ENCODE assay signal across 16 cellular contexts in the genomic region with DNA sequence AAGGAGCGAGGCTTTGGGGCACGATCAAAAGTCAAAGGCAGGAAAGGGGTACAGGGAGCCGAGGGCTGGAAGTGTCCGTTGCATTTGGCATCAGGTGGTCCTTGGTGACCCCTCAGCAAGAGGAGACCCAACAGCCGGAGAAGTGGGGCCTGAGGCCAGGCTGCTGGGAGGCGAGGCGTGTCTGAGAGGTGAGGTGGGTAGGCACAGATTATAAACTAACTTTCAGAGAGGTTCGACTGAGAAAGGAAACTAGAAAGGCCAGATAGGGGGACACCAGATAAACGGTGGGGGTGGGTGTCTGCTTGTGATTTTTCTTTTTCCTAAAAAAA. TPM values are rescaled to one million over a fixed set of nuclear protein-coding genes. Genes with fewer than 3 reads are reported as not detected.
DNase-seq lines count a peak whose midpoint lies in the region; ATAC-seq, FAIRE-seq and TF ChIP-seq lines count a peak whose summit lies in the region.
"Had no signal": no experiment of that assay in that cellular context is flagged by ENCODE, and none has a peak within 500 bp of the region (broad histone marks: within the 10 kb centered on the region; RNA-seq: fewer than 3 reads in every experiment).

No MANE protein-coding gene starts in this region.

- peak overlapping the region; percentile 95 for H3K4me3 Mint-ChIP-seq in stimulated activated naive CD8-positive, alpha-beta T cell treated with anti-CD3 and anti-CD28 coated beads, Interleukin-15, Interleukin-2, amounts not matched to agents 100 ng/mL and 50 ng/mL, for 24 hours

- no peaks in the 10 kb centered on the region for H3K9me1 ChIP-seq in endothelial cell of umbilical vein (replicated peaks; ENCODE audit: control insufficient read depth, extremely low read depth, insufficient read depth, low read length)

- no peaks in the 10 kb centered on the region for H3K27me3 Mint-ChIP-seq in stimulated activated naive CD8-positive, alpha-beta T cell treated with anti-CD3 and anti-CD28 coated beads, Interleukin-15, Interleukin-2, amounts not matched to agents 100 ng/mL and 50 ng/mL, for 24 hours
- H3K27me3 Mint-ChIP-seq: naive B cell had no signal

- H3K27me3 ChIP-seq in endothelial cell of umbilical vein (ENCODE audit: control insufficient read depth in 2 of 2, insufficient read depth in 2 of 2, low read length in 2 of 2) = no peaks in the 10 kb centered on the region
- no peaks in the 10 kb centered on the region for H3K27me3 ChIP-seq in parathyroid adenoma (ENCODE audit: control insufficient read depth, insufficient read depth, low read length)
- no peaks in the 10 kb centered on the region for H3K27me3 ChIP-seq in vagina

- intact Hi-C loops in endothelial cell of umbilical vein (cut with micrococcal nuclease) (no loop called here), vagina (cut with DNase I) (no loop called here)

- H3K27ac ChIP-seq in endothelial cell of umbilical vein (ENCODE audit: insufficient read depth, low read depth, low read length) = peak overlapping the region; percentile 98
- H3K27ac ChIP-seq in parathyroid adenoma = peak overlapping the region; percentile 15
- H3K27ac ChIP-seq in vagina = peak overlapping the region; percentile 56

- H3K4me1 ChIP-seq in endothelial cell of umbilical vein (ENCODE audit: control insufficient read depth, extremely low read depth, insufficient read depth, low read length) (peaks cover 72% of the 10 kb centered on the region), parathyroid adenoma (no peaks in the 10 kb centered on the region), vagina (peaks cover 16% of the 10 kb centered on the region)

- H3K4me2 ChIP-seq in endothelial cell of umbilical vein (ENCODE audit: insufficient read depth, low read length) (peak overlapping the region; percentile 97), parathyroid adenoma (ENCODE audit: low read length) (no peak overlapping the region)

- ATAC-seq in stimulated activated naive CD8-positive, alpha-beta T cell treated with anti-CD3 and anti-CD28 coated beads, Interleukin-15, Interleukin-2, amounts not matched to agents 100 U/mL and 50 U/mL, for 24 hours = no peak
- ATAC-seq in GM21367 (IDR thresholded peaks at IDR 0.05; ENCODE audit: unreplicated experiment) = no peak

- dilution Hi-C loops in endothelial cell of umbilical vein (cut with MboI; ENCODE audit: extremely low pct_ligation_motif_present, low sequenced_read_pairs) = no loop called here

- H4K20me1 ChIP-seq in endothelial cell of umbilical vein (replicated peaks; ENCODE audit: control insufficient read depth, extremely low read depth, insufficient read depth, low read length) = no peaks in the 10 kb centered on the region

- TF ChIP-seq CTCF in endothelial cell of umbilical vein (IDR thresholded peaks at IDR 0.05; ENCODE audit: extremely low read depth in 1 of 2, insufficient read depth in 1 of 2, low read depth in 1 of 2, low read length in 2 of 2) (no peak), parathyroid adenoma (IDR thresholded peaks at IDR 0.05) (no peak), vagina (IDR thresholded peaks at IDR 0.05) (no peak)

- H3K4me1 Mint-ChIP-seq in stimulated activated naive CD8-positive, alpha-beta T cell treated with anti-CD3 and anti-CD28 coated beads, Interleukin-15, Interleukin-2, amounts not matched to agents 100 ng/mL and 50 ng/mL, for 24 hours (ENCODE audit: low read depth) = peaks cover 91% of the 10 kb centered on the region

- H3K9ac ChIP-seq in endothelial cell of umbilical vein (replicated peaks; ENCODE audit: extremely low read depth, insufficient read depth, low read length) (peak overlapping the region; percentile 96), parathyroid adenoma (no peak overlapping the region)

- peaks cover 80% of the 10 kb centered on the region for H3K79me2 ChIP-seq in endothelial cell of umbilical vein (ENCODE audit: control insufficient read depth, insufficient read depth, low read length)
- no peaks in the 10 kb centered on the region for H3K79me2 ChIP-seq in parathyroid adenoma

- POLR2A ChIA-PET in endothelial cell of umbilical vein (lab: Charles Lee) = interaction anchor here (0.8 to 1.9 kb wide), 2 partner anchors 21 to 25 kb away, joined by 4 to 11 read pairs; no protein-coding TSS in a partner anchor

- H3K9me3 ChIP-seq in endothelial cell of umbilical vein (replicated peaks; ENCODE audit: control insufficient read depth, insufficient read depth, low read length) (no peaks in the 10 kb centered on the region), parathyroid adenoma (ENCODE audit: control insufficient read depth, low read length) (no peaks in the 10 kb centered on the region), vagina (no peaks in the 10 kb centered on the region)

- H3K9me3 Mint-ChIP-seq in stimulated activated naive CD8-positive, alpha-beta T cell treated with anti-CD3 and anti-CD28 coated beads, Interleukin-15, Interleukin-2, amounts not matched to agents 100 ng/mL and 50 ng/mL, for 24 hours = no peaks in the 10 kb centered on the region
- H3K9me3 Mint-ChIP-seq: naive B cell had no signal

- no TSS peak for BruUV-seq in endothelial cell of umbilical vein (replicated peaks; lab: Mats Ljungman, UMichigan)

- H3K4me3 ChIP-seq in endothelial cell of umbilical vein (replicated peaks in 1 of 3; ENCODE audit: insufficient read depth in 1 of 3, low read depth in 1 of 3, low read length in 3 of 3) (peak overlapping the region; percentile 15 to 93 (median 66)), parathyroid adenoma (ENCODE audit: low read depth, low read length) (no peak overlapping the region), vagina (peak overlapping the region; percentile 16 to 40)

- TF ChIP-seq POLR2A in endothelial cell of umbilical vein (IDR thresholded peaks at IDR 0.05; ENCODE audit: low read depth, low read length) = no peak
- TF ChIP-seq POLR2A in vagina (IDR thresholded peaks at IDR 0.05) = no peak

- peak overlapping the region; percentile 99 for H3K27ac Mint-ChIP-seq in stimulated activated naive CD8-positive, alpha-beta T cell treated with anti-CD3 and anti-CD28 coated beads, Interleukin-15, Interleukin-2, amounts not matched to agents 100 ng/mL and 50 ng/mL, for 24 hours

- H3K36me3 Mint-ChIP-seq in stimulated activated naive CD8-positive, alpha-beta T cell treated with anti-CD3 and anti-CD28 coated beads, Interleukin-15, Interleukin-2, amounts not matched to agents 100 ng/mL and 50 ng/mL, for 24 hours (ENCODE audit: low read depth) = peaks cover 49% of the 10 kb centered on the region

- no peak for DNase-seq in stimulated activated naive CD8-positive, alpha-beta T cell treated with anti-CD3 and anti-CD28 coated beads, Interleukin-15, Interleukin-2, amounts not matched to agents 100 U/mL and 50 U/mL, for 24 hours
- no peak for DNase-seq in endothelial cell of umbilical vein (ENCODE audit: low read depth, low spot score)
- DNase-seq in vagina (ENCODE audit: extremely low spot score in 2 of 2) = no peak
- DNase-seq in cerebellar cortex (ENCODE audit: low spot score) = no peak
- no peak for DNase-seq in hepatic stellate cell (ENCODE audit: low spot score)
- DNase-seq: activated CD4-positive, alpha-beta T cell treated with anti-CD3 and anti-CD28 coated beads for 48 hours; HCEC 1CT; Kasumi-1; kidney glomerular epithelial cell; naive B cell; NCI-H1694 treated with DMSO at 0.1 percent for 48 hours; NCI-H524; T-helper 2 cell had no signal

- no peak overlapping the region for H2AFZ ChIP-seq in endothelial cell of umbilical vein (ENCODE audit: low read depth, low read length)
- H2AFZ ChIP-seq in parathyroid adenoma = no peak overlapping the region

- FAIRE-seq in endothelial cell of umbilical vein (lab: Jason Lieb, UNC) = no peak

- CTCF ChIA-PET in endothelial cell of umbilical vein (lab: Charles Lee) = interaction anchor here (1.4 to 2.3 kb wide), 2 partner anchors 32 to 60 kb away, joined by 4 to 19 read pairs; no protein-coding TSS in a partner anchor

- H3K36me3 ChIP-seq in endothelial cell of umbilical vein (ENCODE audit: control insufficient read depth in 2 of 2, extremely low read depth in 1 of 2, insufficient read depth in 2 of 2, low read length in 2 of 2) = peaks cover 2 to 17% of the 10 kb centered on the region in 2 experiments
- no peaks in the 10 kb centered on the region for H3K36me3 ChIP-seq in parathyroid adenoma (ENCODE audit: control insufficient read depth, insufficient read depth, low read length)
- H3K36me3 ChIP-seq in vagina = no peaks in the 10 kb centered on the region

TF ChIP-seq in endothelial cell of umbilical vein, 7 proteins besides CTCF, POLR2A, EP300 and RAD21:
- TF ChIP-seq POLR2AphosphoS5 (IDR thresholded peaks at IDR 0.05; ENCODE audit: insufficient read depth, low read depth, low read length) (peak; percentile 28), GATA2 (IDR thresholded peaks at IDR 0.05; ENCODE audit: insufficient read depth, insufficient read length, low read depth, low read length) (no peak), JUN (IDR thresholded peaks at IDR 0.05; ENCODE audit: borderline replicate concordance, insufficient read depth, insufficient read length, low read depth) (no peak)

RNA-seq across cellular contexts. Expression of a gene that starts 3.6 kb away (rescaled TPM):
- total RNA-seq in endothelial cell of umbilical vein (1,037 and 1,131 TPM in 2 replicates), vagina (94.0 TPM)
- polyA plus RNA-seq in endothelial cell of umbilical vein = 621 and 832 TPM in 2 replicates
- polyA plus RNA-seq in endothelial cell of umbilical vein (2011; cell fraction: cytosol; rRNA removed) = 493 and 552 TPM in 2 replicates
- 383 and 504 TPM in 2 replicates for polyA plus RNA-seq in endothelial cell of umbilical vein (2011; cell fraction: nucleus; rRNA removed)
- polyA plus RNA-seq in endothelial cell of umbilical vein (2012) = 893 and 1,063 TPM in 2 replicates
- polyA minus RNA-seq in endothelial cell of umbilical vein = 4,612 and 5,290 TPM in 2 replicates
- polyA minus RNA-seq in endothelial cell of umbilical vein (2011; cell fraction: cytosol; rRNA and poly(A)+ RNA removed) = not detected
- 645 and 1,088 TPM in 2 replicates for polyA minus RNA-seq in endothelial cell of umbilical vein (2011; cell fraction: nucleus; rRNA and poly(A)+ RNA removed)

Comparison
In these comparisons a context has a peak if more than half of its experiments do, and no peak if none do; other contexts are left out.
1. H3K27ac ChIP-seq: peak in every context shown above with its lines; median percentile 98 in endothelial cell of umbilical vein; 56 in vagina; 15 in parathyroid adenoma.
2. RNA of a gene that starts 3.6 kb away (total RNA-seq): 1,037 to 1,131 TPM in endothelial cell of umbilical vein; 94.0 TPM in vagina (single experiment); every median in the first group is over 10 times any median in the second.